26 cellular contexts compared by ENCODE assay signal in the genomic region with DNA sequence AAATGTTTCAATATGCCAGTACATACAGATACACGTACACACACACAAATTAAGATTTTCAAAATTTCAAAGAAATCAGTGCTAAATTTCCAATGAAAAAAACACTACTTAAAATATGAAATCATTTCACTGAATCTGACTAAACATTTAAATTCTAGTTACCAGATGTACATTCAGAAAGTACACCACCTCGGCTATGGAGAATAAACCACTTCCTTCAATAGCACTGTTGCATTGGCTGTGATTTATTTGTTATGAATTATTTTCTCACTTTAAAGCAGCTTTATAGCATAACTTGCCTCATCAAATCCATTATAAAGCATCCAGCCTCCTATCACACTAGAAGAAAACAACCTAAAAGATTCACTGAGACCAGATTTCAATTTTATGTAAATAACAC.
"Had no signal": no experiment of that assay in that cellular context is flagged by ENCODE, and none has a peak within 500 bp of the region (broad histone marks: within the 10 kb centered on the region; RNA-seq: fewer than 3 reads in every experiment).

No MANE protein-coding gene starts in this region.

- H3K4me1 ChIP-seq: sigmoid colon, testis, transverse colon had no signal

- H3K27ac Mint-ChIP-seq: activated CD4-positive, alpha-beta memory T cell treated with anti-CD3 and anti-CD28 coated beads for 36 hours; activated CD4-positive, alpha-beta T cell treated with anti-CD3 and anti-CD28 coated beads, Interleukin-2, amount 10 ng/mL, durations not matched to agents 24 days and 14 days; activated naive CD4-positive, alpha-beta T cell treated with anti-CD3 and anti-CD28 coated beads for 36 hours; activated T-helper 1 cell treated with anti-CD3 and anti-CD28 coated beads, Interleukin-12 subunit alpha, Interleukin-12 subunit beta, Interleukin-2, Interleukin-4 antibody, amounts not matched to agents 30 ng/mL and 10 ng/mL and 1 ng/mL, durations not matched to agents 14 hours and 24 hours and 36 hours; dendritic cell treated with granulocyte-macrophage colony-stimulating factor and Interleukin-4, amounts not matched to agents 40 ng/mL and 50 ng/mL, for 4 days; nephron; progenitor cell of endocrine pancreas; stimulated activated naive B cell treated with anti-CD40 and anti-IgM and Interleukin-4, amounts not matched to agents 10 μg/mL and 1 μg/mL and 100 μg/mL, for 72 hours had no signal

- H3K27me3 Mint-ChIP-seq: activated CD4-positive, alpha-beta memory T cell treated with anti-CD3 and anti-CD28 coated beads for 36 hours; activated CD4-positive, alpha-beta T cell treated with anti-CD3 and anti-CD28 coated beads, Interleukin-2, amount 10 ng/mL, durations not matched to agents 24 days and 14 days; central memory CD8-positive, alpha-beta T cell; dendritic cell treated with granulocyte-macrophage colony-stimulating factor and Interleukin-4, amounts not matched to agents 40 ng/mL and 50 ng/mL, for 4 days; progenitor cell of endocrine pancreas; stimulated activated naive B cell treated with anti-CD40 and anti-IgM and Interleukin-4, amounts not matched to agents 10 μg/mL and 1 μg/mL and 100 μg/mL, for 72 hours had no signal

- H3K4me3 ChIP-seq: heart left ventricle, sigmoid colon, testis, transverse colon had no signal

- H3K36me3 ChIP-seq: heart left ventricle, neutrophil, sigmoid colon, transverse colon had no signal

- H3K36me3 Mint-ChIP-seq: immature natural killer cell had no signal

- H3K9me3 ChIP-seq: heart left ventricle, neutrophil, sigmoid colon, testis, transverse colon had no signal

- H3K27ac ChIP-seq: heart left ventricle, neutrophil, sigmoid colon, testis, transverse colon had no signal

- FAIRE-seq: bronchial epithelial cell had no signal

- DNase-seq: activated CD4-positive, alpha-beta memory T cell treated with anti-CD3 and anti-CD28 coated beads for 36 hours; activated CD4-positive, alpha-beta T cell treated with anti-CD3 and anti-CD28 coated beads, Interleukin-2, amount 10 ng/mL, durations not matched to agents 24 days and 14 days; activated CD4-positive, CD25-positive, alpha-beta regulatory T cell treated with anti-CD3 and anti-CD28 coated beads, Interleukin-2, amount 50 U/mL, for 72 hours; activated effector memory CD4-positive, alpha-beta T cell treated with anti-CD3 and anti-CD28 coated beads, Interleukin-2, amount 50 U/mL, for 16 hours; activated naive CD4-positive, alpha-beta T cell treated with anti-CD3 and anti-CD28 coated beads for 36 hours; anterior cingulate cortex; endodermal cell; foreskin fibroblast; heart left ventricle; hypothalamus; immature natural killer cell; midbrain; sigmoid colon; small intestine; stimulated activated CD4-positive, alpha-beta T cell treated with anti-CD3 and anti-CD28 coated beads, Interleukin-4, amount 100 ng/mL, for 24 hours; stimulated activated naive B cell treated with anti-CD40 and anti-IgM and Interleukin-4, amounts not matched to agents 10 μg/mL and 1 μg/mL and 100 μg/mL, for 72 hours; testis; transverse colon had no signal

- H3K9me3 Mint-ChIP-seq: activated CD4-positive, alpha-beta memory T cell treated with anti-CD3 and anti-CD28 coated beads for 36 hours; activated CD4-positive, alpha-beta T cell treated with anti-CD3 and anti-CD28 coated beads, Interleukin-2, amount 10 ng/mL, durations not matched to agents 24 days and 14 days; activated naive CD4-positive, alpha-beta T cell treated with anti-CD3 and anti-CD28 coated beads for 36 hours; activated T-helper 1 cell treated with anti-CD3 and anti-CD28 coated beads, Interleukin-12 subunit alpha, Interleukin-12 subunit beta, Interleukin-2, Interleukin-4 antibody, amounts not matched to agents 30 ng/mL and 10 ng/mL and 1 ng/mL, durations not matched to agents 14 hours and 24 hours and 36 hours; central memory CD8-positive, alpha-beta T cell; dendritic cell treated with granulocyte-macrophage colony-stimulating factor and Interleukin-4, amounts not matched to agents 40 ng/mL and 50 ng/mL, for 4 days; endodermal cell; immature natural killer cell; nephron; stimulated activated naive B cell treated with anti-CD40 and anti-IgM and Interleukin-4, amounts not matched to agents 10 μg/mL and 1 μg/mL and 100 μg/mL, for 72 hours had no signal

- ATAC-seq: esophagus mucosa; heart left ventricle; stimulated activated naive B cell treated with anti-CD40 and anti-IgM and Interleukin-4, amounts not matched to agents 10 μg/mL and 1 μg/mL and 100 μg/mL, for 72 hours had no signal

- H3K27me3 ChIP-seq: heart left ventricle, neutrophil, sigmoid colon, testis, transverse colon had no signal

- H3K4me3 Mint-ChIP-seq: activated CD4-positive, alpha-beta memory T cell treated with anti-CD3 and anti-CD28 coated beads for 36 hours; activated CD4-positive, alpha-beta T cell treated with anti-CD3 and anti-CD28 coated beads, Interleukin-2, amount 10 ng/mL, durations not matched to agents 24 days and 14 days; activated naive CD4-positive, alpha-beta T cell treated with anti-CD3 and anti-CD28 coated beads for 36 hours; activated T-helper 1 cell treated with anti-CD3 and anti-CD28 coated beads, Interleukin-12 subunit alpha, Interleukin-12 subunit beta, Interleukin-2, Interleukin-4 antibody, amounts not matched to agents 30 ng/mL and 10 ng/mL and 1 ng/mL, durations not matched to agents 14 hours and 24 hours and 36 hours; central memory CD8-positive, alpha-beta T cell; dendritic cell treated with granulocyte-macrophage colony-stimulating factor and Interleukin-4, amounts not matched to agents 40 ng/mL and 50 ng/mL, for 4 days; endodermal cell; immature natural killer cell; nephron; stimulated activated naive B cell treated with anti-CD40 and anti-IgM and Interleukin-4, amounts not matched to agents 10 μg/mL and 1 μg/mL and 100 μg/mL, for 72 hours had no signal

- H3K4me1 Mint-ChIP-seq: nephron had no signal
